In the genomic region with DNA sequence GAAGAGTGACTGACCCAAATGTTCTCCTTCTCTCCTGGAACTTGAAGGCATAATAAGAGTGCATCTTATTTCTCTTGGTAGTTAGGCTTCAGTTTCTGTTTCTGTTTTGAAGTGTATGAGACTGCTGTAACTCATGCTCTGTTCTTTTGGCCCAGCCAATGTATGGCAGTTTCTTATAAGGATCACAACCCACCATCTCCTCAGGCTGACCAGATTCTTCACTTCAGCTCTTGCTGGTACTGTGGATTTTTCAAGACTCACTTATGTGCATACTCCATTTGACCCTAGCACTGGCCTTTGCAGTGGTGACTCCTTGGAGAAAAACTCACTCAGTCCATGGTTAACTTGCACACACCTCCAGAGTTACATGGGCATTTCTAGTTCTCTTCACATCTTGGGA, we compare ENCODE assay signal across 10 cellular contexts. TPM values are rescaled to one million over a fixed set of nuclear protein-coding genes. Genes with fewer than 3 reads are reported as not detected.
DNase-seq lines count a peak whose midpoint lies in the region; ATAC-seq and TF ChIP-seq lines count a peak whose summit lies in the region.
"Had no signal": no experiment of that assay in that cellular context is flagged by ENCODE, and none has a peak within 500 bp of the region (broad histone marks: within the 10 kb centered on the region; RNA-seq: fewer than 3 reads in every experiment).

No MANE protein-coding gene starts in this region.

- intact Hi-C loops in CD4-positive, alpha-beta T cell (cut with DNase I, micrococcal nuclease), result no loop called here

- POLR2A ChIA-PET in CD4-positive, alpha-beta T cell (lab: Charles Lee), result interaction anchor here (0.7 kb wide), 1 partner anchor 16 kb away, joined by 3 read pairs; no protein-coding TSS in a partner anchor
- POLR2A ChIA-PET in HEK293T (lab: Yijun Ruan, JAX), result no interaction called here

- H3K4me1 Mint-ChIP-seq in CD4-positive, alpha-beta T cell (ENCODE audit: low read depth), result no peaks in the 10 kb centered on the region
- peaks cover 14% of the 10 kb centered on the region for H3K4me1 Mint-ChIP-seq in T-helper 2 cell treated with Interferon-gamma antibody and Interleukin-4, amounts not matched to agents 5 μg/mL and 100 μg/mL, for 36 hours (ENCODE audit: low read depth)

- H3K27me3 ChIP-seq in CD4-positive, alpha-beta T cell (ENCODE audit: control insufficient read depth, insufficient read depth, low read length), result no peaks in the 10 kb centered on the region
- H3K27me3 ChIP-seq: left lung had no signal

- no peak overlapping the region for H3K27ac ChIP-seq in CD4-positive, alpha-beta T cell (ENCODE audit: low read depth, low read length)
- H3K27ac ChIP-seq: left lung had no signal

- H3K36me3 Mint-ChIP-seq in CD4-positive, alpha-beta T cell (ENCODE audit: low read depth), result no peaks in the 10 kb centered on the region
- no peaks in the 10 kb centered on the region for H3K36me3 Mint-ChIP-seq in T-helper 2 cell treated with Interferon-gamma antibody and Interleukin-4, amounts not matched to agents 5 μg/mL and 100 μg/mL, for 36 hours (ENCODE audit: low read depth)

- no peak for TF ChIP-seq CTCF in CD4-positive, alpha-beta T cell (IDR thresholded peaks at IDR 0.05)
- TF ChIP-seq CTCF in GM13977 (IDR thresholded peaks at IDR 0.05; ENCODE audit: extremely low read depth, insufficient read depth, missing control alignments), result no peak

- H3K4me3 Mint-ChIP-seq in CD4-positive, alpha-beta T cell, result no peak overlapping the region
- peak overlapping the region; percentile 37 for H3K4me3 Mint-ChIP-seq in T-helper 2 cell treated with Interferon-gamma antibody and Interleukin-4, amounts not matched to agents 5 μg/mL and 100 μg/mL, for 36 hours

- in situ Hi-C loops in GM13977 (cut with MboI; ENCODE audit: low pct_unique_long_range_greater_than_20kb, low sequenced_read_pairs, unreplicated experiment), result no loop called here

- peaks cover 10% of the 10 kb centered on the region for H3K27me3 Mint-ChIP-seq in CD4-positive, alpha-beta T cell
- H3K27me3 Mint-ChIP-seq in T-helper 2 cell treated with Interferon-gamma antibody and Interleukin-4, amounts not matched to agents 5 μg/mL and 100 μg/mL, for 36 hours (ENCODE audit: low read depth), result peaks cover 22% of the 10 kb centered on the region

- H3K9me3 Mint-ChIP-seq in CD4-positive, alpha-beta T cell, result no peaks in the 10 kb centered on the region
- H3K9me3 Mint-ChIP-seq in T-helper 2 cell treated with Interferon-gamma antibody and Interleukin-4, amounts not matched to agents 5 μg/mL and 100 μg/mL, for 36 hours, result no peaks in the 10 kb centered on the region

- no peaks in the 10 kb centered on the region for H3K9me3 ChIP-seq in CD4-positive, alpha-beta T cell (ENCODE audit: control insufficient read depth, low read length)
- H3K9me3 ChIP-seq: left lung had no signal

- CTCF ChIA-PET in CD4-positive, alpha-beta T cell (lab: Charles Lee), result interaction anchor here (1.3 kb wide), 1 partner anchor 16 kb away, joined by 4 read pairs; no protein-coding TSS in a partner anchor
- CTCF ChIA-PET in HEK293T (lab: Yijun Ruan, JAX), result no interaction called here

- ATAC-seq in CD4-positive, alpha-beta T cell (ENCODE audit: poor library complexity), result peak; percentile 49
- peak; percentile 85 for ATAC-seq in GM19351 (IDR thresholded peaks at IDR 0.05; ENCODE audit: unreplicated experiment)
- peak; percentile 86 for ATAC-seq in HG02981 (IDR thresholded peaks at IDR 0.05; ENCODE audit: unreplicated experiment)
- ATAC-seq: left lung had no signal

- H3K27ac Mint-ChIP-seq in CD4-positive, alpha-beta T cell, result no peak overlapping the region
- peak overlapping the region; percentile 80 for H3K27ac Mint-ChIP-seq in T-helper 2 cell treated with Interferon-gamma antibody and Interleukin-4, amounts not matched to agents 5 μg/mL and 100 μg/mL, for 36 hours

- DNase-seq in CD4-positive, alpha-beta T cell, result no peak
- no peak for DNase-seq in T-helper 2 cell treated with Interferon-gamma antibody and Interleukin-4, amounts not matched to agents 5 μg/mL and 100 μg/mL, for 36 hours (ENCODE audit: low spot score)
- DNase-seq in retina (no peak), GM13977 (ENCODE audit: low spot score) (no peak), anterior cingulate cortex (lab: John Stamatoyannopoulos, UW) (no peak), HEK293T (ENCODE audit: extremely low spot score) (no peak)
- DNase-seq: COR-L47, left lung had no signal

TF ChIP-seq in HEK293T, 16 proteins besides CTCF, POLR2A, EP300 and RAD21:
- TF ChIP-seq CTBP1 (IDR thresholded peaks at IDR 0.05; ENCODE audit: borderline replicate concordance) (no peak), ELF4 (IDR thresholded peaks at IDR 0.05) (no peak), SUZ12 (IDR thresholded peaks at IDR 0.05) (no peak), BHLHE40 (IDR thresholded peaks at IDR 0.05; ENCODE audit: borderline replicate concordance) (no peak), L3MBTL2 (conservative IDR thresholded peaks at IDR 0.05) (no peak)
TF ChIP-seq in HEK293T: peak in this region for 0.

RNA-seq across cellular contexts. Expression of gene YTHDC1, which starts 9.6 kb away (rescaled TPM):
- total RNA-seq in CD4-positive, alpha-beta T cell, result 100 to 1,000 TPM; 383 to 389 TPM
